In genomic region chr11:65479184-65480145, GRCh38 we compare ENCODE assay signal across 8 cellular contexts. TPM values are rescaled to one million over a fixed set of nuclear protein-coding genes. Genes with fewer than 3 reads are reported as not detected.
A peak's percentile ranks its signal among the peaks of the same experiment; 100 is the strongest.
DNase-seq lines count a peak whose midpoint lies in the region; ATAC-seq and TF ChIP-seq lines count a peak whose summit lies in the region.

No MANE protein-coding gene starts in this region.

- peaks cover 12% of the 10 kb centered on the region for H3K4me1 ChIP-seq in ovary (ENCODE audit: insufficient read depth)

- TF ChIP-seq CTCF in GM10266 (IDR thresholded peaks at IDR 0.05; ENCODE audit: control insufficient read depth, insufficient read depth, low read depth, missing control alignments) (peak; percentile 46), foreskin fibroblast (IDR thresholded peaks at IDR 0.05; ENCODE audit: low read depth, low read length) (peak; percentile 34), ovary (IDR thresholded peaks at IDR 0.05) (no peak)

- ATAC-seq in GM18873 (IDR thresholded peaks at IDR 0.05; ENCODE audit: low FRiP score, unreplicated experiment) (no peak), GM21723 (IDR thresholded peaks at IDR 0.05; ENCODE audit: unreplicated experiment) (no peak)

- no peak for TF ChIP-seq POLR2A in ovary (IDR thresholded peaks at IDR 0.05)

- 37 to 40% (median 38%) methylated on average over 11 of the region's 11 CpGs for WGBS in ovary, 3 donors

- H3K4me3 ChIP-seq in foreskin fibroblast (ENCODE audit: low read depth in 1 of 2, low read length in 2 of 2) (peak overlapping the region; percentile 22 to 33), ovary (peak overlapping the region; percentile 94)

- H3K27ac ChIP-seq in ovary, result peak overlapping the region; percentile 93 to 96

- no peaks in the 10 kb centered on the region for H3K9me3 ChIP-seq in ovary

- no peak for TF ChIP-seq EP300 in ovary (IDR thresholded peaks at IDR 0.05)

- intact Hi-C loops in ovary (cut with DNase I), result loop anchor here in 1 of 4 donors (5.0 kb wide), 1 partner anchor 57 kb away; the partner anchor contains the start of gene NEAT1

- no peaks in the 10 kb centered on the region for H3K36me3 ChIP-seq in ovary

- peak; percentile 63 for DNase-seq in 8988T
- no peak for DNase-seq in GM10266 (ENCODE audit: extremely low spot score)
- DNase-seq in SW480 (ENCODE audit: low spot score), result peak; percentile 85
- DNase-seq in foreskin fibroblast, result peak; percentile 81 to 87
- DNase-seq in ovary, result peak; percentile 52 to 86 (median 69)
- DNase-seq in epidermal melanocyte (ENCODE audit: insufficient read length, low spot score), result no peak

- no peaks in the 10 kb centered on the region for H3K27me3 ChIP-seq in ovary

RNA-seq across cellular contexts. Expression of gene MALAT1, which starts 19.4 kb away (rescaled TPM):
- over 10,000 TPM in 4 of 7 donors, 1,000 to 10,000 TPM in 3; 4,813 to 13,132 (median 10,519) TPM for total RNA-seq in ovary
- 100 to 1,000 TPM; 396 to 616 TPM for polyA plus RNA-seq in ovary

RNA-seq across cellular contexts. Expression of gene SCYL1, which starts 45.4 kb away (rescaled TPM):
- 100 to 1,000 TPM in 1 of 7 donors, 10 to 100 TPM in 6; 59.0 to 118 (median 96.2) TPM for total RNA-seq in ovary
- 10 to 100 TPM; 11.7 to 71.6 TPM for polyA plus RNA-seq in ovary

RNA-seq across cellular contexts. Expression of gene NEAT1, which starts 56.9 kb away (rescaled TPM):
- 100 to 1,000 TPM; 175 to 850 (median 372) TPM for total RNA-seq in ovary
- polyA plus RNA-seq in ovary, result 100 to 1,000 TPM; 216 to 268 TPM

Comparison
In these comparisons a context has a peak if more than half of its experiments do, and no peak if none do; other contexts are left out.
1. DNase-seq: peak in 8988T (single experiment), SW480 (single experiment), foreskin fibroblast (2 of 2) and ovary (5 of 5); none in GM10266 (single experiment) and epidermal melanocyte (single experiment).
2. CTCF ChIP-seq: peak in GM10266 (single experiment) and foreskin fibroblast (single experiment); none in ovary (0 of 3).